Comparison of ENCODE assay signal across 2 cellular contexts in the genomic region with DNA sequence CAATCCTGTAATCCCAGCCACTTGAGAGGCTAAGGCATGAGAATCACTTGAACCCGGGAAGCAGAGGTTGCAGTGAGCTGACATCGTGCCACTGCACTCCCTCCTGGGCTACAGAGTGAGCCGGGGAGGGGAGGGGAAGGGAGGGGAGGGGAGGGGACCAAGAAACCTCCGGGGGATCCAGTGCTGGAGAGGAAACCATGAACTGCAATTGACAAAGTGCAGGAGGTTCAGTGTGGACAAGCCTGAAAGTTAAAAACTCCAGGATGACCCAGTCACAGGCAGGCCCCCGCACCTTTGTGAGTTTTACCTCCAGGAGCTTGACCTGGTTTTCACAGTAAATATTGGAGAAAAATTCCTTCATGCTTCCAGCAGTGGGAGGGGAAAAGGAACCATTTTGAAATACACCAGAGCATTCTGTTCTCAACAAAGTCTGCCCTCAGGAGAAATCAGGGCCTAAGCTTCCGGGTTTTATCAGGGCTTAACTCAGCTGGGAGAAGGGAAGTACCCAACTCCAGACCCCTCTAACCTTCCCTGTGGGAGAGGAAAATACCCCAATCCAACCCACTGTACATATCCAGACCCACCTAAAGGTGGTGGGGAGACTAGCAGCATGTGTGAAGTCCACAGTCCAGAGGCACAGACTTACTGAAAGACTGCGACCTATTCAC.
TF ChIP-seq lines count a peak whose summit lies in the region.

No MANE protein-coding gene starts in this region.

TF ChIP-seq in K562, 482 proteins besides CTCF, POLR2A, EP300 and RAD21:
- no peak for TF ChIP-seq TAF15 (IDR thresholded peaks at IDR 0.05; ENCODE audit: low read depth, low read length)
- TF ChIP-seq, protein P1, sequence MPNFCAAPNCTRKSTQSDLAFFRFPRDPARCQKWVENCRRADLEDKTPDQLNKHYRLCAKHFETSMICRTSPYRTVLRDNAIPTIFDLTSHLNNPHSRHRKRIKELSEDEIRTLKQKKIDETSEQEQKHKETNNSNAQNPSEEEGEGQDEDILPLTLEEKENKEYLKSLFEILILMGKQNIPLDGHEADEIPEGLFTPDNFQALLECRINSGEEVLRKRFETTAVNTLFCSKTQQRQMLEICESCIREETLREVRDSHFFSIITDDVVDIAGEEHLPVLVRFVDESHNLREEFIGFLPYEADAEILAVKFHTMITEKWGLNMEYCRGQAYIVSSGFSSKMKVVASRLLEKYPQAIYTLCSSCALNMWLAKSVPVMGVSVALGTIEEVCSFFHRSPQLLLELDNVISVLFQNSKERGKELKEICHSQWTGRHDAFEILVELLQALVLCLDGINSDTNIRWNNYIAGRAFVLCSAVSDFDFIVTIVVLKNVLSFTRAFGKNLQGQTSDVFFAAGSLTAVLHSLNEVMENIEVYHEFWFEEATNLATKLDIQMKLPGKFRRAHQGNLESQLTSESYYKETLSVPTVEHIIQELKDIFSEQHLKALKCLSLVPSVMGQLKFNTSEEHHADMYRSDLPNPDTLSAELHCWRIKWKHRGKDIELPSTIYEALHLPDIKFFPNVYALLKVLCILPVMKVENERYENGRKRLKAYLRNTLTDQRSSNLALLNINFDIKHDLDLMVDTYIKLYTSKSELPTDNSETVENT (CRISPR knock-in tag; IDR thresholded peaks at IDR 0.05): no peak
- TF ChIP-seq, protein P2, sequence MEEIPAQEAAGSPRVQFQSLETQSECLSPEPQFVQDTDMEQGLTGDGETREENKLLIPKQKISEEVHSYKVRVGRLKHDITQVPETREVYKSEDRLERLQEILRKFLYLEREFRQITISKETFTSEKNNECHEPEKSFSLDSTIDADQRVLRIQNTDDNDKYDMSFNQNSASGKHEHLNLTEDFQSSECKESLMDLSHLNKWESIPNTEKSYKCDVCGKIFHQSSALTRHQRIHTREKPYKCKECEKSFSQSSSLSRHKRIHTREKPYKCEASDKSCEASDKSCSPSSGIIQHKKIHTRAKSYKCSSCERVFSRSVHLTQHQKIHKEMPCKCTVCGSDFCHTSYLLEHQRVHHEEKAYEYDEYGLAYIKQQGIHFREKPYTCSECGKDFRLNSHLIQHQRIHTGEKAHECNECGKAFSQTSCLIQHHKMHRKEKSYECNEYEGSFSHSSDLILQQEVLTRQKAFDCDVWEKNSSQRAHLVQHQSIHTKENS (CRISPR knock-in tag; IDR thresholded peaks at IDR 0.05): no peak
- TF ChIP-seq, protein P3, sequence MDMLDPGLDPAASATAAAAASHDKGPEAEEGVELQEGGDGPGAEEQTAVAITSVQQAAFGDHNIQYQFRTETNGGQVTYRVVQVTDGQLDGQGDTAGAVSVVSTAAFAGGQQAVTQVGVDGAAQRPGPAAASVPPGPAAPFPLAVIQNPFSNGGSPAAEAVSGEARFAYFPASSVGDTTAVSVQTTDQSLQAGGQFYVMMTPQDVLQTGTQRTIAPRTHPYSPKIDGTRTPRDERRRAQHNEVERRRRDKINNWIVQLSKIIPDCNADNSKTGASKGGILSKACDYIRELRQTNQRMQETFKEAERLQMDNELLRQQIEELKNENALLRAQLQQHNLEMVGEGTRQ (CRISPR knock-in tag; IDR thresholded peaks at IDR 0.05): no peak
- TF ChIP-seq, protein P4, sequence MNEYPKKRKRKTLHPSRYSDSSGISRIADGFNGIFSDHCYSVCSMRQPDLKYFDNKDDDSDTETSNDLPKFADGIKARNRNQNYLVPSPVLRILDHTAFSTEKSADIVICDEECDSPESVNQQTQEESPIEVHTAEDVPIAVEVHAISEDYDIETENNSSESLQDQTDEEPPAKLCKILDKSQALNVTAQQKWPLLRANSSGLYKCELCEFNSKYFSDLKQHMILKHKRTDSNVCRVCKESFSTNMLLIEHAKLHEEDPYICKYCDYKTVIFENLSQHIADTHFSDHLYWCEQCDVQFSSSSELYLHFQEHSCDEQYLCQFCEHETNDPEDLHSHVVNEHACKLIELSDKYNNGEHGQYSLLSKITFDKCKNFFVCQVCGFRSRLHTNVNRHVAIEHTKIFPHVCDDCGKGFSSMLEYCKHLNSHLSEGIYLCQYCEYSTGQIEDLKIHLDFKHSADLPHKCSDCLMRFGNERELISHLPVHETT (CRISPR knock-in tag; conservative IDR thresholded peaks at IDR 0.05 in 1 of 2, IDR thresholded peaks at IDR 0.05 in 1 of 2): no peak
- no peak for TF ChIP-seq POLR2AphosphoS5 (IDR thresholded peaks at IDR 0.05; ENCODE audit: control insufficient read depth, insufficient read depth, low read depth, low read length)
- no peak for TF ChIP-seq SREBF1 (IDR thresholded peaks at IDR 0.05; ENCODE audit: borderline replicate concordance, low read depth, low read length)
- TF ChIP-seq, protein P5, sequence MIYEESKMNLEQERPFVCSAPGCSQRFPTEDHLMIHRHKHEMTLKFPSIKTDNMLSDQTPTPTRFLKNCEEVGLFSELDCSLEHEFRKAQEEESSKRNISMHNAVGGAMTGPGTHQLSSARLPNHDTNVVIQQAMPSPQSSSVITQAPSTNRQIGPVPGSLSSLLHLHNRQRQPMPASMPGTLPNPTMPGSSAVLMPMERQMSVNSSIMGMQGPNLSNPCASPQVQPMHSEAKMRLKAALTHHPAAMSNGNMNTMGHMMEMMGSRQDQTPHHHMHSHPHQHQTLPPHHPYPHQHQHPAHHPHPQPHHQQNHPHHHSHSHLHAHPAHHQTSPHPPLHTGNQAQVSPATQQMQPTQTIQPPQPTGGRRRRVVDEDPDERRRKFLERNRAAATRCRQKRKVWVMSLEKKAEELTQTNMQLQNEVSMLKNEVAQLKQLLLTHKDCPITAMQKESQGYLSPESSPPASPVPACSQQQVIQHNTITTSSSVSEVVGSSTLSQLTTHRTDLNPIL (CRISPR knock-in tag; IDR thresholded peaks at IDR 0.05): no peak
- TF ChIP-seq L3MBTL2 (IDR thresholded peaks at IDR 0.05): no peak
- no peak for TF ChIP-seq NEUROD1 (IDR thresholded peaks at IDR 0.05; ENCODE audit: borderline replicate concordance, low read depth, low read length, partially characterized antibody)
- no peak for TF ChIP-seq ZNF324 (CRISPR knock-in tag; IDR thresholded peaks at IDR 0.05)
- no peak for TF ChIP-seq ADNP (tag; IDR thresholded peaks at IDR 0.05)
- no peak for TF ChIP-seq ZSCAN29 (IDR thresholded peaks at IDR 0.05)
- TF ChIP-seq KLF16 (IDR thresholded peaks at IDR 0.05): no peak
- no peak for TF ChIP-seq RBFOX2 (IDR thresholded peaks at IDR 0.05; ENCODE audit: low read depth, low read length)
- no peak for TF ChIP-seq PCBP1 (IDR thresholded peaks at IDR 0.05; ENCODE audit: low read depth, low read length, poor library complexity, severe bottlenecking)
- no peak for TF ChIP-seq NFIX (CRISPR knock-in tag; IDR thresholded peaks at IDR 0.05; ENCODE audit: low read depth)

TF ChIP-seq in liver, 16 proteins besides CTCF, POLR2A, EP300 and RAD21:
- no peak for TF ChIP-seq GABPA (IDR thresholded peaks at IDR 0.05 in 1 of 2, conservative IDR thresholded peaks at IDR 0.05 in 1 of 2)
- TF ChIP-seq, protein P6, sequence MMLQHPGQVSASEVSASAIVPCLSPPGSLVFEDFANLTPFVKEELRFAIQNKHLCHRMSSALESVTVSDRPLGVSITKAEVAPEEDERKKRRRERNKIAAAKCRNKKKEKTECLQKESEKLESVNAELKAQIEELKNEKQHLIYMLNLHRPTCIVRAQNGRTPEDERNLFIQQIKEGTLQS (IDR thresholded peaks at IDR 0.05): no peak
- TF ChIP-seq YY1 (IDR thresholded peaks at IDR 0.05): peak; percentile 31
- no peak for TF ChIP-seq TAF1 (conservative IDR thresholded peaks at IDR 0.05)
- TF ChIP-seq, protein P7, sequence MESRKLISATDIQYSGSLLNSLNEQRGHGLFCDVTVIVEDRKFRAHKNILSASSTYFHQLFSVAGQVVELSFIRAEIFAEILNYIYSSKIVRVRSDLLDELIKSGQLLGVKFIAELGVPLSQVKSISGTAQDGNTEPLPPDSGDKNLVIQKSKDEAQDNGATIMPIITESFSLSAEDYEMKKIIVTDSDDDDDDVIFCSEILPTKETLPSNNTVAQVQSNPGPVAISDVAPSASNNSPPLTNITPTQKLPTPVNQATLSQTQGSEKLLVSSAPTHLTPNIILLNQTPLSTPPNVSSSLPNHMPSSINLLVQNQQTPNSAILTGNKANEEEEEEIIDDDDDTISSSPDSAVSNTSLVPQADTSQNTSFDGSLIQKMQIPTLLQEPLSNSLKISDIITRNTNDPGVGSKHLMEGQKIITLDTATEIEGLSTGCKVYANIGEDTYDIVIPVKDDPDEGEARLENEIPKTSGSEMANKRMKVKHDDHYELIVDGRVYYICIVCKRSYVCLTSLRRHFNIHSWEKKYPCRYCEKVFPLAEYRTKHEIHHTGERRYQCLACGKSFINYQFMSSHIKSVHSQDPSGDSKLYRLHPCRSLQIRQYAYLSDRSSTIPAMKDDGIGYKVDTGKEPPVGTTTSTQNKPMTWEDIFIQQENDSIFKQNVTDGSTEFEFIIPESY (IDR thresholded peaks at IDR 0.05): no peak
- TF ChIP-seq, protein P8, sequence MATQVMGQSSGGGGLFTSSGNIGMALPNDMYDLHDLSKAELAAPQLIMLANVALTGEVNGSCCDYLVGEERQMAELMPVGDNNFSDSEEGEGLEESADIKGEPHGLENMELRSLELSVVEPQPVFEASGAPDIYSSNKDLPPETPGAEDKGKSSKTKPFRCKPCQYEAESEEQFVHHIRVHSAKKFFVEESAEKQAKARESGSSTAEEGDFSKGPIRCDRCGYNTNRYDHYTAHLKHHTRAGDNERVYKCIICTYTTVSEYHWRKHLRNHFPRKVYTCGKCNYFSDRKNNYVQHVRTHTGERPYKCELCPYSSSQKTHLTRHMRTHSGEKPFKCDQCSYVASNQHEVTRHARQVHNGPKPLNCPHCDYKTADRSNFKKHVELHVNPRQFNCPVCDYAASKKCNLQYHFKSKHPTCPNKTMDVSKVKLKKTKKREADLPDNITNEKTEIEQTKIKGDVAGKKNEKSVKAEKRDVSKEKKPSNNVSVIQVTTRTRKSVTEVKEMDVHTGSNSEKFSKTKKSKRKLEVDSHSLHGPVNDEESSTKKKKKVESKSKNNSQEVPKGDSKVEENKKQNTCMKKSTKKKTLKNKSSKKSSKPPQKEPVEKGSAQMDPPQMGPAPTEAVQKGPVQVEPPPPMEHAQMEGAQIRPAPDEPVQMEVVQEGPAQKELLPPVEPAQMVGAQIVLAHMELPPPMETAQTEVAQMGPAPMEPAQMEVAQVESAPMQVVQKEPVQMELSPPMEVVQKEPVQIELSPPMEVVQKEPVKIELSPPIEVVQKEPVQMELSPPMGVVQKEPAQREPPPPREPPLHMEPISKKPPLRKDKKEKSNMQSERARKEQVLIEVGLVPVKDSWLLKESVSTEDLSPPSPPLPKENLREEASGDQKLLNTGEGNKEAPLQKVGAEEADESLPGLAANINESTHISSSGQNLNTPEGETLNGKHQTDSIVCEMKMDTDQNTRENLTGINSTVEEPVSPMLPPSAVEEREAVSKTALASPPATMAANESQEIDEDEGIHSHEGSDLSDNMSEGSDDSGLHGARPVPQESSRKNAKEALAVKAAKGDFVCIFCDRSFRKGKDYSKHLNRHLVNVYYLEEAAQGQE (IDR thresholded peaks at IDR 0.05): no peak
- no peak for TF ChIP-seq NR2F2 (IDR thresholded peaks at IDR 0.05)
- TF ChIP-seq HNF4A (conservative IDR thresholded peaks at IDR 0.05): no peak
- no peak for TF ChIP-seq EGR1 (IDR thresholded peaks at IDR 0.05; ENCODE audit: low read depth in 2 of 2)
- TF ChIP-seq SP1 (IDR thresholded peaks at IDR 0.05): peak; percentile 30
- TF ChIP-seq RXRA (IDR thresholded peaks at IDR 0.05): no peak
- TF ChIP-seq, protein P9, sequence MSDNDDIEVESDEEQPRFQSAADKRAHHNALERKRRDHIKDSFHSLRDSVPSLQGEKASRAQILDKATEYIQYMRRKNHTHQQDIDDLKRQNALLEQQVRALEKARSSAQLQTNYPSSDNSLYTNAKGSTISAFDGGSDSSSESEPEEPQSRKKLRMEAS (IDR thresholded peaks at IDR 0.05): no peak
- TF ChIP-seq HNF4G (IDR thresholded peaks at IDR 0.05): no peak
- no peak for TF ChIP-seq FOXA1 (IDR thresholded peaks at IDR 0.05)
- TF ChIP-seq JUND (IDR thresholded peaks at IDR 0.05): no peak
